In the genomic region with DNA sequence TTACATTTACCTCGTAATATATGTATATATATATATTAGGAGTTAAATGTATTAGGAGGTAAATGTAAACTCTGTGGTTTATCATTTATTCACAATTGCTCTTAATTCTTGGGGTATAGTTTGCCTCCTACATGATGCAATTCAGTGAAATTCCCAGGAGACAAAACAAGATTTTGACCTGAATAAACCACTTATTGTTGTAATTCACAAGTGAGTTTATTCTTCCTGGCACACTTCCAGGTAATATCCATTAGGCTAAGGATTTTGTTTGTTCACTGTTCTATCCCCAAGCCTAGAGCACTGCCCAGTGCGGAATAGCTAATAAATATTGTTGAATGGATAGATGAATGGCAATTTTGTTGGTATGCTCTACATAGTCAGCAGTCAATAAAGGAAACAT, we compare ENCODE assay signal across 21 cellular contexts. TPM values are rescaled to one million over a fixed set of nuclear protein-coding genes. Genes with fewer than 3 reads are reported as not detected.
DNase-seq lines count a peak whose midpoint lies in the region; ATAC-seq, FAIRE-seq and TF ChIP-seq lines count a peak whose summit lies in the region.
"Had no signal": no experiment of that assay in that cellular context is flagged by ENCODE, and none has a peak within 500 bp of the region (broad histone marks: within the 10 kb centered on the region; RNA-seq: fewer than 3 reads in every experiment).

No MANE protein-coding gene starts in this region.

- no peak for ATAC-seq in K562
- ATAC-seq in HG03354 (IDR thresholded peaks at IDR 0.05; ENCODE audit: poor library complexity, severe bottlenecking, unreplicated experiment) = no peak
- ATAC-seq: stimulated activated memory B cell treated with anti-CD40 and anti-IgM and Interleukin-4, amounts not matched to agents 10 μg/mL and 1 μg/mL and 100 μg/mL, for 72 hours had no signal

- no peak overlapping the region for H4K8ac ChIP-seq in mesendoderm (ENCODE audit: low read depth, low read length)

- no peak for TF ChIP-seq RAD21 in K562 (CRISPR knock-in tag; conservative IDR thresholded peaks at IDR 0.05 in 1 of 2, IDR thresholded peaks at IDR 0.05 in 1 of 2)

- H2AFZ ChIP-seq in K562 (ENCODE audit: low read depth, low read length) = no peak overlapping the region

- FAIRE-seq in K562 (lab: Jason Lieb, UNC) = no peak

- H2BK5ac ChIP-seq in mesendoderm (ENCODE audit: low read length) = no peak overlapping the region

- no peak for TF ChIP-seq POLR2A in K562 (conservative IDR thresholded peaks at IDR 0.05)

- intact Hi-C loops in K562 (cut with micrococcal nuclease) = no loop called here

- H3K23ac ChIP-seq in mesendoderm (ENCODE audit: low read length) = no peak overlapping the region

- H3K36me3 ChIP-seq in K562 (ENCODE audit: control insufficient read depth, insufficient read depth, low read length) (peaks cover 19% of the 10 kb centered on the region; the same call in 2 of the 3 replicates), mesendoderm (ENCODE audit: control insufficient read depth, insufficient read depth, low read length) (no peaks in the 10 kb centered on the region)
- H3K36me3 ChIP-seq: transverse colon had no signal

- 100% methylated on average over 2 of the region's 2 CpGs for WGBS in K562 (ENCODE audit: insufficient coverage, low coverage, missing lambda C conversion rate)
- no CpG with 5 or more reads among the region's 2 CpGs for WGBS in mesendoderm (ENCODE audit: extremely low coverage, insufficient coverage, low lambda C conversion rate)

- peaks cover 4% of the 10 kb centered on the region for H3K79me1 ChIP-seq in mesendoderm (ENCODE audit: low read length)

- H4K5ac ChIP-seq in mesendoderm (ENCODE audit: low read length) = no peak overlapping the region

- H3K9ac ChIP-seq in K562 (ENCODE audit: insufficient read depth in 1 of 2, low read depth in 2 of 2, low read length in 2 of 2) (no peak overlapping the region; a peak in 1 of 4 replicates), mesendoderm (ENCODE audit: low read length) (no peak overlapping the region)

- DNase-seq in NCI-H510A treated with DMSO at 0.1 percent for 48 hours (lab: John Stamatoyannopoulos, UW) (peak; percentile 11), NCI-H510A (lab: John Stamatoyannopoulos, UW) (no peak), NCI-H1930 (lab: John Stamatoyannopoulos, UW) (peak; percentile 60 to 98), K562 (ENCODE audit: extremely low read depth in 1 of 4, low spot score in 3 of 4) (no peak), mesendoderm (no peak)
- DNase-seq in activated effector memory CD4-positive, alpha-beta T cell treated with Interleukin-2 at 50 U/mL for 16 hours = no peak
- DNase-seq in stimulated activated naive CD4-positive, alpha-beta T cell (lab: John Stamatoyannopoulos, UW) = no peak
- DNase-seq: activated gamma-delta T cell; amygdala; effector CD8-positive, alpha-beta T cell; NCI-H2227 treated with DMSO at 0.1 percent for 48 hours; nephron progenitor cell; transverse colon had no signal

- no peaks in the 10 kb centered on the region for H3K27me3 ChIP-seq in K562 (ENCODE audit: control insufficient read depth in 2 of 2, insufficient read depth in 2 of 2, low read length in 2 of 2)
- H3K27me3 ChIP-seq in mesendoderm (ENCODE audit: insufficient read depth, low read length, poor library complexity) = no peaks in the 10 kb centered on the region
- H3K27me3 ChIP-seq: SJCRH30, transverse colon had no signal

- POLR2A ChIA-PET in K562 (lab: Yijun Ruan, JAX) = no interaction called here

- peaks cover 58% of the 10 kb centered on the region for H3K79me2 ChIP-seq in K562 (ENCODE audit: control insufficient read depth, insufficient read depth, low read length)
- peaks cover 22% of the 10 kb centered on the region for H3K79me2 ChIP-seq in mesendoderm (ENCODE audit: control insufficient read depth, insufficient read depth, low read length)

- CTCF ChIA-PET in K562 (lab: Yijun Ruan, JAX; ENCODE audit: low intra/inter-chr PET ratio) = no interaction called here

- H3K9me1 ChIP-seq in K562 (ENCODE audit: control insufficient read depth, insufficient read depth, low read length) = no peaks in the 10 kb centered on the region

- H3K18ac ChIP-seq in mesendoderm (ENCODE audit: low read length) = no peak overlapping the region

- H2AK5ac ChIP-seq in mesendoderm (ENCODE audit: low read length) = no peak overlapping the region

- H3K27ac ChIP-seq in K562 (ENCODE audit: extremely low read depth, low read depth, low read length) (no peak overlapping the region), mesendoderm (ENCODE audit: low read depth, low read length) (no peak overlapping the region)
- H3K27ac ChIP-seq: C4-2B, SJCRH30, transverse colon had no signal

- H2BK120ac ChIP-seq in mesendoderm (ENCODE audit: low read depth, low read length) = no peak overlapping the region

- H4K20me1 ChIP-seq in K562 (replicated peaks; ENCODE audit: control insufficient read depth, insufficient read depth, low read length) = 0 out of 2 replicates have a peak, but pooled peaks cover 3% of the 10 kb centered on the region

- no peak for TF ChIP-seq EP300 in K562 (IDR thresholded peaks at IDR 0.05; ENCODE audit: low read length)

- peaks cover 6 to 12% of the 10 kb centered on the region in 2 experiments; a peak in 4 of 5 replicates for H3K4me1 ChIP-seq in K562 (replicated peaks in 1 of 2; ENCODE audit: control insufficient read depth in 2 of 2, insufficient read depth in 2 of 2, low read length in 2 of 2)
- H3K4me1 ChIP-seq in mesendoderm (ENCODE audit: control insufficient read depth, low read depth, low read length) = peaks cover 4% of the 10 kb centered on the region
- H3K4me1 ChIP-seq: SJCRH30 had no signal

- in situ Hi-C loops in K562 (cut with MboI) = no loop called here

- TF ChIP-seq CTCF in K562 (IDR thresholded peaks at IDR 0.05 in 2 of 3, conservative IDR thresholded peaks at IDR 0.05 in 1 of 3; ENCODE audit: insufficient read depth in 2 of 3, low read depth in 1 of 3, low read length in 3 of 3) = no peak

- H3K4me3 ChIP-seq in K562 (no peak overlapping the region), mesendoderm (ENCODE audit: low read length) (no peak overlapping the region)
- H3K4me3 ChIP-seq: SJCRH30, transverse colon had no signal

- no peak overlapping the region for H3K56ac ChIP-seq in mesendoderm (ENCODE audit: low read length)

- H3K4me2 ChIP-seq in K562 (ENCODE audit: insufficient read depth, low read length) (no peak overlapping the region), mesendoderm (ENCODE audit: low read length) (no peak overlapping the region)

- H3K4ac ChIP-seq in mesendoderm (ENCODE audit: low read depth, low read length) = no peak overlapping the region

- no TSS peak for BruUV-seq in K562 (replicated peaks; lab: Mats Ljungman, UMichigan)

- no peak overlapping the region for H2BK15ac ChIP-seq in mesendoderm (replicated peaks; ENCODE audit: low read depth)

- no peaks in the 10 kb centered on the region for H3K9me3 ChIP-seq in K562 (replicated peaks; ENCODE audit: control insufficient read depth, insufficient read depth, low read depth, low read length)
- H3K9me3 ChIP-seq: SJCRH30, transverse colon had no signal

RNA-seq across cellular contexts. Expression of a gene that starts 3.0 kb away (rescaled TPM):
- 1.3 and 4.2 TPM in 2 replicates for total RNA-seq in K562 (2011; cell fraction: chromatin; rRNA removed; ENCODE audit: low replicate concordance)
- 1.2 and 1.8 TPM in 2 replicates for total RNA-seq in K562 (2011; cell fraction: nucleolus; rRNA removed)
- 2.4 and 4.1 TPM in 2 replicates for total RNA-seq in K562 (2011; cell fraction: nucleoplasm; rRNA removed)
- total RNA-seq in K562 (2014; rRNA removed) (8.8 and 9.7 TPM in 2 replicates), K562 (2014; rRNA removed; fragmentation: Illumina TruSeq; extraction: Trizol) (9.0 and 9.9 TPM in 2 replicates), K562 (2015; rRNA removed; fragmentation: Illumina TruSeq; extraction: Trizol) (10.1 and 10.3 TPM in 2 replicates), K562 (2021) (9.1 TPM in 2 replicates)
- polyA plus RNA-seq in K562 (2011; rRNA removed) (3.6 and 4.7 TPM in 2 replicates), K562 (2014; fragmentation: Illumina TruSeq; extraction: Trizol) (6.9 and 8.1 TPM in 2 replicates), K562 (2014; fragmentation: Nextera tagmentation; extraction: Ambion mirVana) (1 to 10 TPM; 3.0 TPM), K562 (2014; rRNA removed) (11.6 and 12.1 TPM in 2 replicates)
- polyA plus RNA-seq in K562 (2011; cell fraction: cytosol; rRNA removed) = 2.4 and 5.5 TPM in 2 replicates
- 2.2 and 2.6 TPM in 2 replicates for polyA plus RNA-seq in K562 (2011; cell fraction: nucleus; rRNA removed)
- 10.3 and 12.8 TPM in 2 replicates for polyA plus RNA-seq in K562 (2012)
- polyA minus RNA-seq in K562 (2011; rRNA and poly(A)+ RNA removed) = 2.3 and 3.0 TPM in 2 replicates
- polyA minus RNA-seq in K562 (2011; cell fraction: cytosol; rRNA and poly(A)+ RNA removed) = 2.0 and 3.1 TPM in 2 replicates
- 2.6 and 5.8 TPM in 2 replicates for polyA minus RNA-seq in K562 (2011; cell fraction: nucleus; rRNA and poly(A)+ RNA removed)
- 19.4 TPM for polyA plus RNA-seq in mesendoderm (2013, experiment 1 of 2)
- polyA plus RNA-seq in mesendoderm (2013, experiment 2 of 2) = 19.7 TPM

RNA-seq across cellular contexts. Expression of a gene that starts 12.7 kb away (rescaled TPM):
- total RNA-seq in K562 (2011; cell fraction: chromatin; rRNA removed; ENCODE audit: low replicate concordance) = not detected in 2 replicates
- total RNA-seq in K562 (2011; cell fraction: nucleolus; rRNA removed) = not detected in 2 replicates
- total RNA-seq in K562 (2011; cell fraction: nucleoplasm; rRNA removed) = not detected in 2 replicates
- total RNA-seq in K562 (2014; rRNA removed) (not detected in 2 replicates), K562 (2014; rRNA removed; fragmentation: Illumina TruSeq; extraction: Trizol) (not detected in 2 replicates), K562 (2015; rRNA removed; fragmentation: Illumina TruSeq; extraction: Trizol) (not detected in 2 replicates), K562 (2021) (not detected in 2 replicates)
- polyA plus RNA-seq in K562 (2011; rRNA removed) (not detected in 2 replicates), K562 (2014; fragmentation: Illumina TruSeq; extraction: Trizol) (not detected in 2 replicates), K562 (2014; fragmentation: Nextera tagmentation; extraction: Ambion mirVana) (not detected), K562 (2014; rRNA removed) (not detected in 2 replicates)
- polyA plus RNA-seq in K562 (2011; cell fraction: cytosol; rRNA removed) = not detected in 2 replicates
- polyA plus RNA-seq in K562 (2011; cell fraction: nucleus; rRNA removed) = not detected in 2 replicates
- polyA plus RNA-seq in K562 (2012) = not detected in 2 replicates
- not detected in 2 replicates for polyA minus RNA-seq in K562 (2011; rRNA and poly(A)+ RNA removed)
- polyA minus RNA-seq in K562 (2011; cell fraction: cytosol; rRNA and poly(A)+ RNA removed) = not detected in 2 replicates
- not detected in 2 replicates for polyA minus RNA-seq in K562 (2011; cell fraction: nucleus; rRNA and poly(A)+ RNA removed)
- polyA plus RNA-seq in mesendoderm (2013, experiment 1 of 2) = not detected
- not detected for polyA plus RNA-seq in mesendoderm (2013, experiment 2 of 2)
- total RNA-seq: A172, fibroblast of lung, kidney epithelial cell, mesothelial cell of epicardium, SJCRH30, transverse colon had no signal
- polyA plus RNA-seq: fibroblast of lung had no signal

RNA-seq across cellular contexts. Expression of a gene that starts 39.6 kb away (rescaled TPM):
- total RNA-seq in K562 (2011; cell fraction: chromatin; rRNA removed; ENCODE audit: low replicate concordance) = 10.5 and 47.4 TPM in 2 replicates
- total RNA-seq in K562 (2011; cell fraction: nucleolus; rRNA removed) = 4.2 and 9.1 TPM in 2 replicates
- 26.9 and 65.7 TPM in 2 replicates for total RNA-seq in K562 (2011; cell fraction: nucleoplasm; rRNA removed)
- 1.0 and 1.1 TPM in 2 replicates for total RNA-seq in K562 (2014; rRNA removed)
- 4.0 and 4.9 TPM in 2 replicates for total RNA-seq in K562 (2014; rRNA removed; fragmentation: Illumina TruSeq; extraction: Trizol)
- 2.8 and 3.4 TPM in 2 replicates for total RNA-seq in K562 (2015; rRNA removed; fragmentation: Illumina TruSeq; extraction: Trizol)
- total RNA-seq in K562 (2021) = 0.87 and 0.93 TPM in 2 replicates
- polyA plus RNA-seq in K562 (2011; rRNA removed) = 0.14 and 0.39 TPM in 2 replicates
- polyA plus RNA-seq in K562 (2011; cell fraction: cytosol; rRNA removed) = not detected in 2 replicates
- polyA plus RNA-seq in K562 (2011; cell fraction: nucleus; rRNA removed) = 0.87 and 1.0 TPM in 2 replicates
- 0.05 TPM in 1 of 2 replicates, not detected in the other for polyA plus RNA-seq in K562 (2012)
- polyA plus RNA-seq in K562 (2014; fragmentation: Illumina TruSeq; extraction: Trizol) = not detected in 2 replicates
- under 1 TPM in 1 of 2 experiments, not detected in 1; 0.11 TPM for polyA plus RNA-seq in K562 (2014; fragmentation: Nextera tagmentation; extraction: Ambion mirVana)
- polyA plus RNA-seq in K562 (2014; rRNA removed) = not detected in 2 replicates
- polyA minus RNA-seq in K562 (2011; rRNA and poly(A)+ RNA removed) = 10.9 and 14.6 TPM in 2 replicates
- polyA minus RNA-seq in K562 (2011; cell fraction: cytosol; rRNA and poly(A)+ RNA removed) = not detected in 2 replicates
- 14.5 and 21.8 TPM in 2 replicates for polyA minus RNA-seq in K562 (2011; cell fraction: nucleus; rRNA and poly(A)+ RNA removed)
- polyA plus RNA-seq in mesendoderm (2013, experiment 1 of 2) = not detected
- not detected for polyA plus RNA-seq in mesendoderm (2013, experiment 2 of 2)

Comparison
In these comparisons a context has a peak if more than half of its experiments do, and no peak if none do; other contexts are left out.
1. DNase-seq: peak in NCI-H510A treated with DMSO at 0.1 percent for 48 hours (single experiment) and NCI-H1930 (2 of 2); none in NCI-H510A (single experiment), K562 (0 of 4), activated effector memory CD4-positive, alpha-beta T cell treated with Interleukin-2 at 50 U/mL for 16 hours (single experiment), mesendoderm (single experiment) and stimulated activated naive CD4-positive, alpha-beta T cell (0 of 6).